22 cellular contexts compared by ENCODE assay signal in genomic region chr22:37112084-37112728, GRCh38. TPM values are rescaled to one million over a fixed set of nuclear protein-coding genes. Genes with fewer than 3 reads are reported as not detected.
DNase-seq lines count a peak whose midpoint lies in the region; ATAC-seq and TF ChIP-seq lines count a peak whose summit lies in the region.
"Had no signal": no experiment of that assay in that cellular context is flagged by ENCODE, and none has a peak within 500 bp of the region (broad histone marks: within the 10 kb centered on the region; RNA-seq: fewer than 3 reads in every experiment).

No MANE protein-coding gene starts in this region.

- no peak overlapping the region for H3K27ac ChIP-seq in hepatocyte
- H3K27ac ChIP-seq in neural progenitor cell: no peak overlapping the region
- H3K27ac ChIP-seq: C4-2B, KMS-11, SJSA1 had no signal

- TF ChIP-seq CTCF in hepatocyte (IDR thresholded peaks at IDR 0.05; ENCODE audit: poor library complexity): no peak
- TF ChIP-seq CTCF in neural progenitor cell (IDR thresholded peaks at IDR 0.05): no peak

- H3K36me3 Mint-ChIP-seq in neural progenitor cell: no peaks in the 10 kb centered on the region
- H3K36me3 Mint-ChIP-seq in activated CD4-positive, alpha-beta memory T cell treated with anti-CD3 and anti-CD28 coated beads for 36 hours: no peaks in the 10 kb centered on the region

- no peak for DNase-seq in stimulated activated naive CD8-positive, alpha-beta T cell treated with anti-CD3 and anti-CD28 coated beads, Interleukin-15, amount 100 ng/mL, for 72 hours
- DNase-seq in stimulated activated naive CD8-positive, alpha-beta T cell treated with anti-CD3 and anti-CD28 coated beads, Interleukin-15, Interleukin-2, amounts not matched to agents 100 U/mL and 50 U/mL, for 24 hours: no peak
- DNase-seq in hepatocyte (ENCODE audit: low spot score) (peak; percentile 40), neural progenitor cell (ENCODE audit: low spot score) (no peak), ureter (ENCODE audit: low spot score) (no peak)
- no peak for DNase-seq in activated CD4-positive, alpha-beta memory T cell treated with anti-CD3 and anti-CD28 coated beads for 36 hours
- DNase-seq: CD8-positive, alpha-beta memory T cell; DMS53; GDM1; NCI-H1092 treated with DMSO at 0.1 percent for 48 hours; NCI-H1436 treated with DMSO at 0.1 percent for 48 hours; NCI-H2029 treated with DMSO at 0.1 percent for 48 hours; NCI-H524 treated with DMSO at 0.1 percent for 48 hours had no signal

- H3K9me3 ChIP-seq in hepatocyte (ENCODE audit: low read depth) (no peaks in the 10 kb centered on the region), neural progenitor cell (ENCODE audit: low read depth) (no peaks in the 10 kb centered on the region)
- H3K9me3 ChIP-seq: SJSA1 had no signal

- no peaks in the 10 kb centered on the region for H3K27me3 ChIP-seq in hepatocyte
- H3K27me3 ChIP-seq in neural progenitor cell: no peaks in the 10 kb centered on the region

- no peaks in the 10 kb centered on the region for H4K20me1 ChIP-seq in hepatocyte (ENCODE audit: insufficient read depth, poor library complexity, severe bottlenecking)
- no peaks in the 10 kb centered on the region for H4K20me1 ChIP-seq in neural progenitor cell (ENCODE audit: low read depth)

- H3K4me3 Mint-ChIP-seq in stimulated activated naive CD8-positive, alpha-beta T cell treated with anti-CD3 and anti-CD28 coated beads, Interleukin-15, amount 100 ng/mL, for 72 hours: no peak overlapping the region
- H3K4me3 Mint-ChIP-seq in neural progenitor cell: no peak overlapping the region
- H3K4me3 Mint-ChIP-seq in activated CD4-positive, alpha-beta memory T cell treated with anti-CD3 and anti-CD28 coated beads for 36 hours: no peak overlapping the region
- H3K4me3 Mint-ChIP-seq: CD8-positive, alpha-beta memory T cell had no signal

- H3K79me2 ChIP-seq in hepatocyte: no peaks in the 10 kb centered on the region
- no peaks in the 10 kb centered on the region for H3K79me2 ChIP-seq in neural progenitor cell (ENCODE audit: low read depth)

- no peaks in the 10 kb centered on the region for H3K9me3 Mint-ChIP-seq in stimulated activated naive CD8-positive, alpha-beta T cell treated with anti-CD3 and anti-CD28 coated beads, Interleukin-15, amount 100 ng/mL, for 72 hours
- H3K9me3 Mint-ChIP-seq in neural progenitor cell: no peaks in the 10 kb centered on the region
- no peaks in the 10 kb centered on the region for H3K9me3 Mint-ChIP-seq in activated CD4-positive, alpha-beta memory T cell treated with anti-CD3 and anti-CD28 coated beads for 36 hours
- H3K9me3 Mint-ChIP-seq: CD8-positive, alpha-beta memory T cell had no signal

- no peak overlapping the region for H2AFZ ChIP-seq in hepatocyte
- H2AFZ ChIP-seq in neural progenitor cell (replicated peaks): no peak overlapping the region

- H3K36me3 ChIP-seq in hepatocyte (replicated peaks; ENCODE audit: insufficient read depth, low read depth) (no peaks in the 10 kb centered on the region), neural progenitor cell (no peaks in the 10 kb centered on the region)
- H3K36me3 ChIP-seq: SJSA1 had no signal

- H3K4me1 Mint-ChIP-seq in stimulated activated naive CD8-positive, alpha-beta T cell treated with anti-CD3 and anti-CD28 coated beads, Interleukin-15, amount 100 ng/mL, for 72 hours: peaks cover 26% of the 10 kb centered on the region
- peaks cover 6% of the 10 kb centered on the region for H3K4me1 Mint-ChIP-seq in neural progenitor cell
- H3K4me1 Mint-ChIP-seq in activated CD4-positive, alpha-beta memory T cell treated with anti-CD3 and anti-CD28 coated beads for 36 hours (ENCODE audit: low read depth): peaks cover 11% of the 10 kb centered on the region

- H3K9ac ChIP-seq in neural progenitor cell: no peak overlapping the region
- H3K9ac ChIP-seq: KMS-11 had no signal

- H3K9me2 ChIP-seq in hepatocyte (replicated peaks; ENCODE audit: insufficient read depth): no peaks in the 10 kb centered on the region

- intact Hi-C loops in activated CD4-positive, alpha-beta memory T cell treated with anti-CD3 and anti-CD28 coated beads for 36 hours (cut with micrococcal nuclease): no loop called here

- peak; percentile 35 for ATAC-seq in stimulated activated naive CD8-positive, alpha-beta T cell treated with anti-CD3 and anti-CD28 coated beads, Interleukin-15, amount 100 ng/mL, for 72 hours
- ATAC-seq in stimulated activated naive CD8-positive, alpha-beta T cell treated with anti-CD3 and anti-CD28 coated beads, Interleukin-15, Interleukin-2, amounts not matched to agents 100 U/mL and 50 U/mL, for 24 hours: no peak
- ATAC-seq in GM18520 (IDR thresholded peaks at IDR 0.05; ENCODE audit: unreplicated experiment) (no peak), GM21576 (IDR thresholded peaks at IDR 0.05; ENCODE audit: unreplicated experiment) (no peak)
- ATAC-seq: Right ventricle myocardium inferior had no signal

- POLR2A ChIA-PET in activated CD4-positive, alpha-beta memory T cell treated with anti-CD3 and anti-CD28 coated beads for 36 hours (lab: Charles Lee): no interaction called here

- H3K4me3 ChIP-seq in hepatocyte (no peak overlapping the region), neural progenitor cell (no peak overlapping the region)
- H3K4me3 ChIP-seq: SJSA1 had no signal

- H3K27me3 Mint-ChIP-seq in stimulated activated naive CD8-positive, alpha-beta T cell treated with anti-CD3 and anti-CD28 coated beads, Interleukin-15, amount 100 ng/mL, for 72 hours: no peaks in the 10 kb centered on the region
- H3K27me3 Mint-ChIP-seq in neural progenitor cell (ENCODE audit: insufficient read depth, low read depth): peaks cover 13% of the 10 kb centered on the region
- H3K27me3 Mint-ChIP-seq in activated CD4-positive, alpha-beta memory T cell treated with anti-CD3 and anti-CD28 coated beads for 36 hours: no peaks in the 10 kb centered on the region
- H3K27me3 Mint-ChIP-seq: CD8-positive, alpha-beta memory T cell had no signal

- 57% methylated on average over 12 of the region's 12 CpGs for WGBS in hepatocyte (ENCODE audit: low lambda C conversion rate, missing lambda C conversion rate)

- no peak overlapping the region for H3K27ac Mint-ChIP-seq in stimulated activated naive CD8-positive, alpha-beta T cell treated with anti-CD3 and anti-CD28 coated beads, Interleukin-15, amount 100 ng/mL, for 72 hours
- peak overlapping the region; percentile 32 for H3K27ac Mint-ChIP-seq in neural progenitor cell
- H3K27ac Mint-ChIP-seq in activated CD4-positive, alpha-beta memory T cell treated with anti-CD3 and anti-CD28 coated beads for 36 hours: no peak overlapping the region

- H3K4me1 ChIP-seq in hepatocyte (ENCODE audit: insufficient read depth) (peaks cover 24% of the 10 kb centered on the region), neural progenitor cell (peaks cover 7% of the 10 kb centered on the region)
- H3K4me1 ChIP-seq: SJSA1 had no signal

- H3K4me2 ChIP-seq in hepatocyte: no peak overlapping the region
- no peak overlapping the region for H3K4me2 ChIP-seq in neural progenitor cell
- H3K4me2 ChIP-seq: KMS-11 had no signal

- no peaks in the 10 kb centered on the region for H3F3A ChIP-seq in neural progenitor cell (ENCODE audit: low read depth)

- CTCF ChIA-PET in activated CD4-positive, alpha-beta memory T cell treated with anti-CD3 and anti-CD28 coated beads for 36 hours (lab: Charles Lee): no interaction called here

RNA-seq across cellular contexts. Expression of gene TMPRSS6, which starts 2.7 kb away (rescaled TPM):
- total RNA-seq in hepatocyte: 43.3 and 49.8 TPM in 2 replicates
- polyA plus RNA-seq in hepatocyte: 21.3 and 34.4 TPM in 2 replicates
- total RNA-seq in neural progenitor cell (ENCODE audit: low replicate concordance): not detected in 2 replicates
- 10 to 100 TPM; 39.9 to 42.1 TPM for total RNA-seq in activated CD4-positive, alpha-beta memory T cell treated with anti-CD3 and anti-CD28 coated beads for 36 hours
- total RNA-seq in ureter: 0.31 TPM
- total RNA-seq: A172, OCI-LY7, Right ventricle myocardium inferior, SJSA1 had no signal
- polyA plus RNA-seq: AG04450 had no signal

RNA-seq across cellular contexts. Expression of gene IL2RB, which starts 37.5 kb away (rescaled TPM):
- 0.57 and 1.1 TPM in 2 replicates for total RNA-seq in hepatocyte
- polyA plus RNA-seq in hepatocyte: 0.92 and 1.5 TPM in 2 replicates
- 0.62 TPM in 1 of 2 replicates, not detected in the other for total RNA-seq in neural progenitor cell (ENCODE audit: low replicate concordance)
- total RNA-seq in activated CD4-positive, alpha-beta memory T cell treated with anti-CD3 and anti-CD28 coated beads for 36 hours: 100 to 1,000 TPM; 306 to 310 TPM
- total RNA-seq in ureter: 7.5 TPM
- total RNA-seq: A172, OCI-LY7, SJSA1 had no signal

Comparison
In these comparisons a context has a peak if more than half of its experiments do, and no peak if none do; other contexts are left out.
1. RNA of gene TMPRSS6, which starts 2.7 kb away (total RNA-seq): 43.3 to 49.8 TPM in hepatocyte and 39.9 to 42.1 TPM in activated CD4-positive, alpha-beta memory T cell treated with anti-CD3 and anti-CD28 coated beads for 36 hours; 0.31 TPM in ureter (single experiment) and not detected in neural progenitor cell; every median in the first group is over 10 times any median in the second.
2. RNA of gene IL2RB, which starts 37.5 kb away (total RNA-seq): 306 to 310 TPM in activated CD4-positive, alpha-beta memory T cell treated with anti-CD3 and anti-CD28 coated beads for 36 hours; 7.5 TPM in ureter (single experiment), 0.57 to 1.1 TPM in hepatocyte and 0.62 TPM in neural progenitor cell; every median in the first group is over 10 times any median in the second.